2 cellular contexts compared by ENCODE assay signal in the genomic region with DNA sequence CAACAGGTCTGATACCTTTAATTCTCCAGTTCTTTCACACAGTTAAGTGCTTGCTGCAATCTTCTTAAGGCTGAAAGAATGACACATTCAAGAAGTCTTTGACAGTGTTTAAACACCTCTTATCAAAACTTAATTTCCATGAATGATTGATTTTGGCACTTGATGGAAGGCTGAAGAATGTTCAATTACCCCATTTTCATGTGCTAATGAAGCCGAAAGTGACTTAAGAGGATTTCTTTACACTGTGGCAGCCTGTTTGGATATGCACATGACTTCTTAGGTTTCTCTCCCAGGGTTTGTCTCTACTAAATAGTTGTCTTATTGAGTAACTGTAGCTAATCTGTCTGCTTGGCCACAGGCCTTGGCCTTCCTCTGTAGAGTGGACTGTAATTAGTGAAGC.
TF ChIP-seq lines count a peak whose summit lies in the region.

No MANE protein-coding gene starts in this region.

TF ChIP-seq in SK-N-SH treated with all-trans-retinoic acid at 6 μM for 48 hours, 23 proteins besides CTCF, POLR2A, EP300 and RAD21 (continued from another document):
- TF ChIP-seq, protein P1, sequence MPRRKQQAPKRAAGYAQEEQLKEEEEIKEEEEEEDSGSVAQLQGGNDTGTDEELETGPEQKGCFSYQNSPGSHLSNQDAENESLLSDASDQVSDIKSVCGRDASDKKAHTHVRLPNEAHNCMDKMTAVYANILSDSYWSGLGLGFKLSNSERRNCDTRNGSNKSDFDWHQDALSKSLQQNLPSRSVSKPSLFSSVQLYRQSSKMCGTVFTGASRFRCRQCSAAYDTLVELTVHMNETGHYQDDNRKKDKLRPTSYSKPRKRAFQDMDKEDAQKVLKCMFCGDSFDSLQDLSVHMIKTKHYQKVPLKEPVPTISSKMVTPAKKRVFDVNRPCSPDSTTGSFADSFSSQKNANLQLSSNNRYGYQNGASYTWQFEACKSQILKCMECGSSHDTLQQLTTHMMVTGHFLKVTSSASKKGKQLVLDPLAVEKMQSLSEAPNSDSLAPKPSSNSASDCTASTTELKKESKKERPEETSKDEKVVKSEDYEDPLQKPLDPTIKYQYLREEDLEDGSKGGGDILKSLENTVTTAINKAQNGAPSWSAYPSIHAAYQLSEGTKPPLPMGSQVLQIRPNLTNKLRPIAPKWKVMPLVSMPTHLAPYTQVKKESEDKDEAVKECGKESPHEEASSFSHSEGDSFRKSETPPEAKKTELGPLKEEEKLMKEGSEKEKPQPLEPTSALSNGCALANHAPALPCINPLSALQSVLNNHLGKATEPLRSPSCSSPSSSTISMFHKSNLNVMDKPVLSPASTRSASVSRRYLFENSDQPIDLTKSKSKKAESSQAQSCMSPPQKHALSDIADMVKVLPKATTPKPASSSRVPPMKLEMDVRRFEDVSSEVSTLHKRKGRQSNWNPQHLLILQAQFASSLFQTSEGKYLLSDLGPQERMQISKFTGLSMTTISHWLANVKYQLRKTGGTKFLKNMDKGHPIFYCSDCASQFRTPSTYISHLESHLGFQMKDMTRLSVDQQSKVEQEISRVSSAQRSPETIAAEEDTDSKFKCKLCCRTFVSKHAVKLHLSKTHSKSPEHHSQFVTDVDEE (CRISPR knock-in tag; IDR thresholded peaks at IDR 0.05) = no peak
- TF ChIP-seq BACH2 (CRISPR knock-in tag; IDR thresholded peaks at IDR 0.05; ENCODE audit: borderline replicate concordance) (no peak), TCF4 (CRISPR knock-in tag; IDR thresholded peaks at IDR 0.05; ENCODE audit: borderline replicate concordance) (no peak), RARB (CRISPR knock-in tag; IDR thresholded peaks at IDR 0.05) (no peak), SNAI2 (CRISPR knock-in tag; IDR thresholded peaks at IDR 0.05) (no peak), ZNF8 (CRISPR knock-in tag; IDR thresholded peaks at IDR 0.05) (no peak), ESRRG (CRISPR knock-in tag; IDR thresholded peaks at IDR 0.05) (no peak), ARNTL (CRISPR knock-in tag; IDR thresholded peaks at IDR 0.05; ENCODE audit: borderline replicate concordance, low read depth) (no peak), ZFP30 (CRISPR knock-in tag; IDR thresholded peaks at IDR 0.05) (no peak), TOX (CRISPR knock-in tag; IDR thresholded peaks at IDR 0.05; ENCODE audit: borderline replicate concordance) (no peak)
- TF ChIP-seq, protein P2, sequence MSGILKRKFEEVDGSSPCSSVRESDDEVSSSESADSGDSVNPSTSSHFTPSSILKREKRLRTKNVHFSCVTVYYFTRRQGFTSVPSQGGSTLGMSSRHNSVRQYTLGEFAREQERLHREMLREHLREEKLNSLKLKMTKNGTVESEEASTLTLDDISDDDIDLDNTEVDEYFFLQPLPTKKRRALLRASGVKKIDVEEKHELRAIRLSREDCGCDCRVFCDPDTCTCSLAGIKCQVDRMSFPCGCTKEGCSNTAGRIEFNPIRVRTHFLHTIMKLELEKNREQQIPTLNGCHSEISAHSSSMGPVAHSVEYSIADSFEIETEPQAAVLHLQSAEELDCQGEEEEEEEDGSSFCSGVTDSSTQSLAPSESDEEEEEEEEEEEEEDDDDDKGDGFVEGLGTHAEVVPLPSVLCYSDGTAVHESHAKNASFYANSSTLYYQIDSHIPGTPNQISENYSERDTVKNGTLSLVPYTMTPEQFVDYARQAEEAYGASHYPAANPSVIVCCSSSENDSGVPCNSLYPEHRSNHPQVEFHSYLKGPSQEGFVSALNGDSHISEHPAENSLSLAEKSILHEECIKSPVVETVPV (CRISPR knock-in tag; IDR thresholded peaks at IDR 0.05) = no peak

TF ChIP-seq in SK-N-SH, 30 proteins besides CTCF, POLR2A, EP300 and RAD21 (continued from another document):
- TF ChIP-seq, protein P3, sequence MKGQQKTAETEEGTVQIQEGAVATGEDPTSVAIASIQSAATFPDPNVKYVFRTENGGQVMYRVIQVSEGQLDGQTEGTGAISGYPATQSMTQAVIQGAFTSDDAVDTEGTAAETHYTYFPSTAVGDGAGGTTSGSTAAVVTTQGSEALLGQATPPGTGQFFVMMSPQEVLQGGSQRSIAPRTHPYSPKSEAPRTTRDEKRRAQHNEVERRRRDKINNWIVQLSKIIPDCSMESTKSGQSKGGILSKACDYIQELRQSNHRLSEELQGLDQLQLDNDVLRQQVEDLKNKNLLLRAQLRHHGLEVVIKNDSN (IDR thresholded peaks at IDR 0.05; ENCODE audit: borderline replicate concordance, low read depth) = no peak
- TF ChIP-seq, protein P4, sequence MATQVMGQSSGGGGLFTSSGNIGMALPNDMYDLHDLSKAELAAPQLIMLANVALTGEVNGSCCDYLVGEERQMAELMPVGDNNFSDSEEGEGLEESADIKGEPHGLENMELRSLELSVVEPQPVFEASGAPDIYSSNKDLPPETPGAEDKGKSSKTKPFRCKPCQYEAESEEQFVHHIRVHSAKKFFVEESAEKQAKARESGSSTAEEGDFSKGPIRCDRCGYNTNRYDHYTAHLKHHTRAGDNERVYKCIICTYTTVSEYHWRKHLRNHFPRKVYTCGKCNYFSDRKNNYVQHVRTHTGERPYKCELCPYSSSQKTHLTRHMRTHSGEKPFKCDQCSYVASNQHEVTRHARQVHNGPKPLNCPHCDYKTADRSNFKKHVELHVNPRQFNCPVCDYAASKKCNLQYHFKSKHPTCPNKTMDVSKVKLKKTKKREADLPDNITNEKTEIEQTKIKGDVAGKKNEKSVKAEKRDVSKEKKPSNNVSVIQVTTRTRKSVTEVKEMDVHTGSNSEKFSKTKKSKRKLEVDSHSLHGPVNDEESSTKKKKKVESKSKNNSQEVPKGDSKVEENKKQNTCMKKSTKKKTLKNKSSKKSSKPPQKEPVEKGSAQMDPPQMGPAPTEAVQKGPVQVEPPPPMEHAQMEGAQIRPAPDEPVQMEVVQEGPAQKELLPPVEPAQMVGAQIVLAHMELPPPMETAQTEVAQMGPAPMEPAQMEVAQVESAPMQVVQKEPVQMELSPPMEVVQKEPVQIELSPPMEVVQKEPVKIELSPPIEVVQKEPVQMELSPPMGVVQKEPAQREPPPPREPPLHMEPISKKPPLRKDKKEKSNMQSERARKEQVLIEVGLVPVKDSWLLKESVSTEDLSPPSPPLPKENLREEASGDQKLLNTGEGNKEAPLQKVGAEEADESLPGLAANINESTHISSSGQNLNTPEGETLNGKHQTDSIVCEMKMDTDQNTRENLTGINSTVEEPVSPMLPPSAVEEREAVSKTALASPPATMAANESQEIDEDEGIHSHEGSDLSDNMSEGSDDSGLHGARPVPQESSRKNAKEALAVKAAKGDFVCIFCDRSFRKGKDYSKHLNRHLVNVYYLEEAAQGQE (IDR thresholded peaks at IDR 0.05; ENCODE audit: low read depth, low read length) = no peak
- TF ChIP-seq POLR2AphosphoS5 (IDR thresholded peaks at IDR 0.05; ENCODE audit: low read depth, low read length) (no peak), NRF1 (IDR thresholded peaks at IDR 0.05; ENCODE audit: low read depth, low read length) (no peak), MXI1 (IDR thresholded peaks at IDR 0.05; ENCODE audit: low read depth, low read length) (no peak)
